Comparison of ENCODE assay signal across 8 cellular contexts in genomic region chr9:114911167-114911821, GRCh38. TPM values are rescaled to one million over a fixed set of nuclear protein-coding genes. Genes with fewer than 3 reads are reported as not detected.
A peak's percentile ranks its signal among the peaks of the same experiment; 100 is the strongest.
DNase-seq lines count a peak whose midpoint lies in the region; ATAC-seq and TF ChIP-seq lines count a peak whose summit lies in the region.

No MANE protein-coding gene starts in this region.

- no peaks in the 10 kb centered on the region for H3K27me3 Mint-ChIP-seq in brain

- no peak for ATAC-seq in GM21576 (IDR thresholded peaks at IDR 0.05; ENCODE audit: unreplicated experiment)

- peak; percentile 82 for TF ChIP-seq CTCF in AG09319 (IDR thresholded peaks at IDR 0.05; ENCODE audit: low read depth, low read length)
- peak; percentile 55 for TF ChIP-seq CTCF in GM12873 (IDR thresholded peaks at IDR 0.05; ENCODE audit: insufficient read depth, low read depth, low read length, missing control alignments)
- peak; percentile 68 to 78 for TF ChIP-seq CTCF in brain (conservative IDR thresholded peaks at IDR 0.05)

- DNase-seq in AG09319 (ENCODE audit: extremely low read depth, low read depth) (no peak), NCI-H524 treated with DMSO at 0.1 percent for 48 hours (lab: John Stamatoyannopoulos, UW) (peak; percentile 98), kidney tubule cell (ENCODE audit: low spot score) (peak; percentile 60), islet precursor cell (no peak), OCI-M2 (lab: John Stamatoyannopoulos, UW; ENCODE audit: unreplicated experiment) (no peak)

- H3K36me3 Mint-ChIP-seq in brain: no peaks in the 10 kb centered on the region

- H3K9me3 Mint-ChIP-seq in brain: no peaks in the 10 kb centered on the region

- H3K4me1 Mint-ChIP-seq in brain: peaks cover 18% of the 10 kb centered on the region

- peak overlapping the region in 3 of 5 experiments; percentile 29 to 63 (median 31) for H3K27ac Mint-ChIP-seq in brain

- no peak overlapping the region for H3K4me3 Mint-ChIP-seq in brain

RNA-seq across cellular contexts. Expression of gene TNFSF8, which starts 19.1 kb away (rescaled TPM):
- 0.27 TPM for polyA plus RNA-seq in brain (ENCODE audit: insufficient read depth, low read depth, low replicate concordance)

Comparison
In these comparisons a context has a peak if more than half of its experiments do, and no peak if none do; other contexts are left out.
1. DNase-seq: peak in NCI-H524 treated with DMSO at 0.1 percent for 48 hours (single experiment) and kidney tubule cell (single experiment); none in AG09319 (single experiment), islet precursor cell (single experiment) and OCI-M2 (single experiment).
2. Peak in every context shown above with its lines, with median percentiles within 50 percentile points of each other: CTCF ChIP-seq.